3 cellular contexts compared by ENCODE assay signal in genomic region chr16:17911578-17911977, GRCh38.
DNase-seq lines count a peak whose midpoint lies in the region; ATAC-seq, FAIRE-seq and TF ChIP-seq lines count a peak whose summit lies in the region.
"Not testable (repeated sequence)": the region's sequence is repeated elsewhere in the genome, so short reads cannot be mapped to it uniquely, and the experiment has no call there.

No MANE protein-coding gene starts in this region.

- H4K20me1 ChIP-seq in K562 (replicated peaks; ENCODE audit: control insufficient read depth, insufficient read depth, low read length); HepG2 (ENCODE audit: insufficient read depth, low read length): not testable (repeated sequence)

- not testable (repeated sequence) for H3K9me3 ChIP-seq in HEK293 (ENCODE audit: control insufficient read depth, insufficient read depth, low read depth, low read length); K562 (replicated peaks; ENCODE audit: control insufficient read depth, insufficient read depth, low read depth, low read length)
- H3K9me3 ChIP-seq in HepG2 (ENCODE audit: low read length): peaks cover 19% of the 10 kb centered on the region

- H3K9ac ChIP-seq in K562 (ENCODE audit: insufficient read depth in 1 of 2, low read depth in 2 of 2, low read length in 2 of 2); HepG2 (ENCODE audit: insufficient read depth, low read depth, low read length): not testable (repeated sequence)

- not testable (repeated sequence) for H3K27ac ChIP-seq in HEK293 (ENCODE audit: extremely low read depth, low read depth, low read length); K562 (ENCODE audit: extremely low read depth, low read depth, low read length); HepG2 (ENCODE audit: extremely low read length, insufficient read depth, low read length)

- TF ChIP-seq POLR2A in K562 (conservative IDR thresholded peaks at IDR 0.05); HepG2 (IDR thresholded peaks at IDR 0.05; ENCODE audit: insufficient read depth in 1 of 2, low read depth in 2 of 2, low read length in 2 of 2): not testable (repeated sequence)

- not testable (repeated sequence) for TF ChIP-seq RAD21 in K562 (CRISPR knock-in tag; conservative IDR thresholded peaks at IDR 0.05 in 1 of 2, IDR thresholded peaks at IDR 0.05 in 1 of 2); HepG2 (CRISPR knock-in tag; IDR thresholded peaks at IDR 0.05)

- not testable (repeated sequence) for BruUV-seq in K562 (replicated peaks; lab: Mats Ljungman, UMichigan); HepG2 (replicated peaks; lab: Mats Ljungman, UMichigan)

- FAIRE-seq in K562 (lab: Jason Lieb, UNC); HepG2 (lab: Jason Lieb, UNC): not testable (repeated sequence)

- not testable (repeated sequence) for ATAC-seq in K562, HepG2

- POLR2A ChIA-PET in HEK293 (lab: Yijun Ruan, JAX); K562 (lab: Yijun Ruan, JAX); HepG2 (lab: Yijun Ruan, JAX): not testable (repeated sequence)

- H3K27me3 ChIP-seq in K562 (ENCODE audit: control insufficient read depth in 2 of 2, insufficient read depth in 2 of 2, low read length in 2 of 2); HepG2 (ENCODE audit: control insufficient read depth in 1 of 2, insufficient read depth in 2 of 2, low read length in 2 of 2): not testable (repeated sequence)

- TF ChIP-seq CTCF in HEK293 (tag by site-specific recombination; IDR thresholded peaks at IDR 0.05); K562 (IDR thresholded peaks at IDR 0.05 in 2 of 3, conservative IDR thresholded peaks at IDR 0.05 in 1 of 3; ENCODE audit: insufficient read depth in 2 of 3, low read depth in 1 of 3, low read length in 3 of 3); HepG2 (CRISPR knock-in tag; IDR thresholded peaks at IDR 0.05): not testable (repeated sequence)

- intact Hi-C loops in K562 (cut with micrococcal nuclease); HepG2 (cut with micrococcal nuclease; ENCODE audit: unreplicated experiment): not testable (repeated sequence)

- in situ Hi-C loops in K562 (cut with MboI); HepG2 (cut with HindIII; ENCODE audit: extremely low pct_ligation_motif_present, low pct_unique_long_range_greater_than_20kb): not testable (repeated sequence)

- not testable (repeated sequence) for H3K79me2 ChIP-seq in K562 (ENCODE audit: control insufficient read depth, insufficient read depth, low read length); HepG2 (ENCODE audit: insufficient read depth, low read length)

- H3K4me3 ChIP-seq in HEK293 (ENCODE audit: low read depth, low read length); K562; HepG2 (replicated peaks in 1 of 3; ENCODE audit: insufficient read depth in 1 of 3, low read depth in 2 of 3, low read length in 3 of 3): not testable (repeated sequence)

- not testable (repeated sequence) for TF ChIP-seq EP300 in K562 (IDR thresholded peaks at IDR 0.05; ENCODE audit: low read length); HepG2 (IDR thresholded peaks at IDR 0.05; ENCODE audit: low read depth in 2 of 2, low read length in 2 of 2); HepG2 (CRISPR knock-in tag; IDR thresholded peaks at IDR 0.05; ENCODE audit: borderline replicate concordance)

- not testable (repeated sequence) for H3K4me1 ChIP-seq in HEK293 (ENCODE audit: control insufficient read depth, insufficient read depth, low read length); K562 (replicated peaks in 1 of 2; ENCODE audit: control insufficient read depth in 2 of 2, insufficient read depth in 2 of 2, low read length in 2 of 2); HepG2 (ENCODE audit: insufficient read depth, low read length)

- H3K36me3 ChIP-seq in HEK293 (ENCODE audit: control insufficient read depth in 2 of 2, insufficient read depth in 1 of 2, low read length in 2 of 2); K562 (ENCODE audit: control insufficient read depth, insufficient read depth, low read length); HepG2 (replicated peaks in 1 of 2; ENCODE audit: control insufficient read depth in 1 of 2, insufficient read depth in 2 of 2, low read length in 2 of 2): not testable (repeated sequence)

- H3K9me1 ChIP-seq in K562 (ENCODE audit: control insufficient read depth, insufficient read depth, low read length): not testable (repeated sequence)

- not testable (repeated sequence) for H2AFZ ChIP-seq in K562 (ENCODE audit: low read depth, low read length); HepG2 (ENCODE audit: low read length)

- H3K4me2 ChIP-seq in K562 (ENCODE audit: insufficient read depth, low read length); HepG2 (ENCODE audit: low read depth, low read length): not testable (repeated sequence)

- CTCF ChIA-PET in HEK293 (lab: Yijun Ruan, JAX); K562 (lab: Yijun Ruan, JAX; ENCODE audit: low intra/inter-chr PET ratio); HepG2 (lab: Yijun Ruan, JAX; ENCODE audit: low intra/inter-chr PET ratio, low total read pairs): not testable (repeated sequence)

- not testable (repeated sequence) for DNase-seq in K562 (ENCODE audit: extremely low read depth in 1 of 4, low spot score in 3 of 4); HepG2 (ENCODE audit: low spot score)

- WGBS in K562 (ENCODE audit: insufficient coverage, low coverage, missing lambda C conversion rate): no CpG with 5 or more reads among the region's 1 CpG
- 0% methylated on average over 1 of the region's 1 CpG for WGBS in HepG2 (ENCODE audit: low lambda C conversion rate)

TF ChIP-seq in HEK293, 187 proteins besides CTCF, POLR2A, EP300 and RAD21:
- peak; percentile 72 for TF ChIP-seq SCRT2 (tag by site-specific recombination; IDR thresholded peaks at IDR 0.05)
- peak; percentile 62 for TF ChIP-seq SCRT1 (tag by site-specific recombination; IDR thresholded peaks at IDR 0.05; ENCODE audit: borderline replicate concordance)

TF ChIP-seq in K562, 482 proteins besides CTCF, POLR2A, EP300 and RAD21:
- TF ChIP-seq ZNF184 (CRISPR knock-in tag; IDR thresholded peaks at IDR 0.05): 0 out of 2 replicates have a peak, but pooled peaks have one; percentile 16

TF ChIP-seq in HepG2, 621 proteins besides CTCF, POLR2A, EP300 and RAD21:
- TF ChIP-seq FOXP1 (IDR thresholded peaks at IDR 0.05): 0 out of 2 replicates have a peak, but pooled peaks have one; percentile 9
- TF ChIP-seq FOXP1 (CRISPR knock-in tag; IDR thresholded peaks at IDR 0.05): not testable (repeated sequence)
